ENCODE assay signal across 8 cellular contexts in the genomic region with DNA sequence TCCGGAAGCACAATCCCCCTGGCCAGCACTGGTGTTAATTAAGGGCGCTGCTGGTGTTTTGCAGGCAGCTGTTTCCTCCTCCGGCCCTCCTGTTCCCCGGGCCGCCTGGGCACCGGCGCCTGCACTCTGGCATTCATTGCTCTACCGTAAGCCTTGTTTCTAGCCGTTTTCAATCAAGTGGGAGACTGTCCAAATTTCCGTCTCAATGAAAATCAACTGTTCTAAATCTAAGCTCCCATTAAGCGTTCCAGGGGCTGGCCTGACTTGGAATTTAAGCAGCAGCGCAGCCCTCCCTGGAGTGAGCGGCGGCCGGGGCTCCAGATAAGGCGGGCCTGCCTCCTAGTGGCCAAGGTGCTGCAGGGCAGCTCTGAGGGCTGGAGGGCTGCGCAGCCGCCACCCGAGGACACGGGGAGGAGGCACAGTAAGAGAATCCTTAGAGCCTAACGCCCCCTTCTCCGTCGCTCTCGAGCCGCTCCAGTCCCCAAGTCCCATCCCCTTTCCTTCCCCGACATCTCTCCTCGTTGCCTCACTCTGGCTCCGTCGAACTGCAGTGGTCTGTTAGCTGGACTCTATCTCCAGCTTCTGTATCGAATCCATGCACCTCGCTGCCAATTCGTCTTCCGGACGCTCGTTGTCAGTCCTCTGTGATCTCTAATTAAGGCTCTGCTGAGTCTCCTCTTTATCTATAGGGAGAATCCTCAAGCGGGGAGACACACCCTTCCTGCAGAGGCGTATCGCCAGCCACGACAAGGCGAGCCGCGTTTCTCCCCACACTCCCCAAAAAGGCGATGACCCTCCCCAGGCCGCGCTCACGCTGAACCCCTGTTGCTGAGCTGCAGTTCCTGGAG. TPM values are rescaled to one million over a fixed set of nuclear protein-coding genes. Genes with fewer than 3 reads are reported as not detected.
DNase-seq lines count a peak whose midpoint lies in the region; ATAC-seq and TF ChIP-seq lines count a peak whose summit lies in the region.

No MANE protein-coding gene starts in this region.

- H3K36me3 Mint-ChIP-seq in Calu3 (ENCODE audit: insufficient read depth, unreplicated experiment) (peaks cover 11% of the 10 kb centered on the region), naive B cell (no peaks in the 10 kb centered on the region)
- peaks cover 1 to 2% of the 10 kb centered on the region in 2 donors for H3K36me3 Mint-ChIP-seq in activated T-cell treated with anti-CD3 and anti-CD28 coated beads, Interleukin-2, amount 50 U/mL, for 72 hours (ENCODE audit: insufficient read depth in 2 of 2)

- intact Hi-C loops in Calu3 (cut with micrococcal nuclease; ENCODE audit: unreplicated experiment) = loop anchor here (1.0 to 5.0 kb wide), 5 partner anchors 131 to 791 kb away; no protein-coding TSS in a partner anchor

- no TSS peak for BruUV-seq in Calu3 (replicated peaks; lab: Mats Ljungman, UMichigan)

- TF ChIP-seq CTCF in Calu3 (IDR thresholded peaks at IDR 0.05; ENCODE audit: unreplicated experiment) = peak; percentile 95

- peaks cover 30% of the 10 kb centered on the region for H3K4me1 Mint-ChIP-seq in Calu3 (ENCODE audit: low read depth, unreplicated experiment)
- peaks cover 62% of the 10 kb centered on the region for H3K4me1 Mint-ChIP-seq in activated T-cell treated with anti-CD3 and anti-CD28 coated beads, Interleukin-2, amount 50 U/mL, for 72 hours (ENCODE audit: low read depth)
- peaks cover 19 to 26% (median 25%) of the 10 kb centered on the region in 3 donors for H3K4me1 Mint-ChIP-seq in naive B cell

- H3K27me3 Mint-ChIP-seq in Calu3 (ENCODE audit: unreplicated experiment) (peaks cover 46% of the 10 kb centered on the region), naive B cell (peaks cover 3 to 12% (median 6%) of the 10 kb centered on the region in 3 donors)
- no peaks in the 10 kb centered on the region for H3K27me3 Mint-ChIP-seq in activated T-cell treated with anti-CD3 and anti-CD28 coated beads, Interleukin-2, amount 50 U/mL, for 72 hours (ENCODE audit: low read depth)

- H3K4me3 Mint-ChIP-seq in Calu3 (ENCODE audit: low read depth, unreplicated experiment) = peak overlapping the region; percentile 82
- H3K4me3 Mint-ChIP-seq in activated T-cell treated with anti-CD3 and anti-CD28 coated beads, Interleukin-2, amount 50 U/mL, for 72 hours = peak overlapping the region; percentile 75 to 94
- peak overlapping the region; percentile 78 to 96 (median 92) for H3K4me3 Mint-ChIP-seq in naive B cell

- H3K27ac Mint-ChIP-seq in Calu3 (ENCODE audit: unreplicated experiment) (peak overlapping the region; percentile 27), naive B cell (peak overlapping the region in 5 of 6 donors; percentile 2 to 88 (median 85))
- peak overlapping the region; percentile 15 for H3K27ac Mint-ChIP-seq in activated T-cell treated with anti-CD3 and anti-CD28 coated beads, Interleukin-2, amount 50 U/mL, for 72 hours

- CTCF ChIA-PET in Calu3 (lab: Charles Lee) = interaction anchor here (0.7 to 2.3 kb wide), 16 partner anchors 8 to 399 kb away, joined by 3 to 27 read pairs (median 4); partner anchors contain the start of genes GBP6, LRRC8B and LRRC8C

- DNase-seq in Calu3 (peak; percentile 85), HT-29 (ENCODE audit: low spot score) (peak; percentile 86), OCI-M1 (lab: John Stamatoyannopoulos, UW) (peak; percentile 90), fibroblast of gingiva (ENCODE audit: low read depth) (peak; percentile 78), naive B cell (peak; percentile 76)
- DNase-seq in activated T-cell treated with anti-CD3 and anti-CD28 coated beads, Interleukin-2, amount 50 U/mL, for 72 hours = peak; percentile 89 to 90
- DNase-seq in stimulated activated CD8-positive, alpha-beta memory T cell treated with anti-CD3 and anti-CD28 coated beads, Interleukin-7, amount 100 ng/mL, for 48 hours (ENCODE audit: extremely low read depth in 1 of 2, low read depth in 1 of 2) = peak; percentile 69 to 72

- H3K9me3 Mint-ChIP-seq in Calu3 (ENCODE audit: low read depth, unreplicated experiment) (no peaks in the 10 kb centered on the region), naive B cell (no peaks in the 10 kb centered on the region)
- no peaks in the 10 kb centered on the region for H3K9me3 Mint-ChIP-seq in activated T-cell treated with anti-CD3 and anti-CD28 coated beads, Interleukin-2, amount 50 U/mL, for 72 hours

- ATAC-seq in GM21360 (IDR thresholded peaks at IDR 0.05; ENCODE audit: unreplicated experiment) = peak; percentile 97
- ATAC-seq in activated T-cell treated with anti-CD3 and anti-CD28 coated beads, Interleukin-2, amount 50 U/mL, for 72 hours (replicated peaks in 1 of 2) = peak; percentile 100
- ATAC-seq in naive B cell (ENCODE audit: low read depth in 2 of 2) = peak; percentile 99

RNA-seq across cellular contexts. Expression of gene LRRC8D, which starts 57.8 kb away (rescaled TPM):
- 22.3 and 27.8 TPM in 2 replicates for total RNA-seq in Calu3 (2022)
- 16.7 and 17.0 TPM in 2 replicates for total RNA-seq in HT-29 (2014; rRNA removed; shearing (Covaris generic))
- total RNA-seq in activated T-cell treated with anti-CD3 and anti-CD28 coated beads, Interleukin-2, amount 50 U/mL, for 72 hours = 10 to 100 TPM; 29.2 to 44.8 TPM
- 10 to 100 TPM; 27.1 to 51.3 (median 39.0) TPM for polyA plus RNA-seq in naive B cell (ENCODE audit: low read depth in 6 of 6)

Comparison
In these comparisons a context has a peak if more than half of its experiments do, and no peak if none do; other contexts are left out.
1. Peak in every context shown above with its lines: DNase-seq and ATAC-seq.
2. H3K27ac Mint-ChIP-seq: peak in every context shown above with its lines; median percentile 85 in naive B cell; 27 in Calu3; 15 in activated T-cell treated with anti-CD3 and anti-CD28 coated beads, Interleukin-2, amount 50 U/mL, for 72 hours.